1 cellular context compared by ENCODE assay signal in the genomic region with DNA sequence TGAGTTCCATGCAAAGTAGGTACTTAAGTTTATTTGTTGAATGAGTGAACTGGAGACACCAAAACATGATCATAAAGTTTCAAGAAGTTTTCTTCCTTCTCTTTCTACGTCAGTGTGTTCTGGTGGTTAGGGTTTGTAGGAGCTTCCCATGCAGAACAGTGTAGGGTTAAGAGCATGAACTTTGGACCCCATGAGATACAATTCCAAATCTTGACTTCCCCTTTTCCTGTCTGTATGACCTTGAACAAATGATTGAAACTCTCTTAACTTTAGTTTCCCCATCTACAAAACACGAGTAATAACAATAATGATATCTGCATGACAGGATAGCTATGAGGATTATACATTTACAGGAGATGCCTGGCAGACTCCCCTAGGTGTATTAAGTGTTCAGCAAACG.
TF ChIP-seq lines count a peak whose summit lies in the region.

No MANE protein-coding gene starts in this region.

TF ChIP-seq in GM12878, 131 proteins besides CTCF, POLR2A, EP300 and RAD21 (continued from another document and continues in another):
- TF ChIP-seq, protein P1, sequence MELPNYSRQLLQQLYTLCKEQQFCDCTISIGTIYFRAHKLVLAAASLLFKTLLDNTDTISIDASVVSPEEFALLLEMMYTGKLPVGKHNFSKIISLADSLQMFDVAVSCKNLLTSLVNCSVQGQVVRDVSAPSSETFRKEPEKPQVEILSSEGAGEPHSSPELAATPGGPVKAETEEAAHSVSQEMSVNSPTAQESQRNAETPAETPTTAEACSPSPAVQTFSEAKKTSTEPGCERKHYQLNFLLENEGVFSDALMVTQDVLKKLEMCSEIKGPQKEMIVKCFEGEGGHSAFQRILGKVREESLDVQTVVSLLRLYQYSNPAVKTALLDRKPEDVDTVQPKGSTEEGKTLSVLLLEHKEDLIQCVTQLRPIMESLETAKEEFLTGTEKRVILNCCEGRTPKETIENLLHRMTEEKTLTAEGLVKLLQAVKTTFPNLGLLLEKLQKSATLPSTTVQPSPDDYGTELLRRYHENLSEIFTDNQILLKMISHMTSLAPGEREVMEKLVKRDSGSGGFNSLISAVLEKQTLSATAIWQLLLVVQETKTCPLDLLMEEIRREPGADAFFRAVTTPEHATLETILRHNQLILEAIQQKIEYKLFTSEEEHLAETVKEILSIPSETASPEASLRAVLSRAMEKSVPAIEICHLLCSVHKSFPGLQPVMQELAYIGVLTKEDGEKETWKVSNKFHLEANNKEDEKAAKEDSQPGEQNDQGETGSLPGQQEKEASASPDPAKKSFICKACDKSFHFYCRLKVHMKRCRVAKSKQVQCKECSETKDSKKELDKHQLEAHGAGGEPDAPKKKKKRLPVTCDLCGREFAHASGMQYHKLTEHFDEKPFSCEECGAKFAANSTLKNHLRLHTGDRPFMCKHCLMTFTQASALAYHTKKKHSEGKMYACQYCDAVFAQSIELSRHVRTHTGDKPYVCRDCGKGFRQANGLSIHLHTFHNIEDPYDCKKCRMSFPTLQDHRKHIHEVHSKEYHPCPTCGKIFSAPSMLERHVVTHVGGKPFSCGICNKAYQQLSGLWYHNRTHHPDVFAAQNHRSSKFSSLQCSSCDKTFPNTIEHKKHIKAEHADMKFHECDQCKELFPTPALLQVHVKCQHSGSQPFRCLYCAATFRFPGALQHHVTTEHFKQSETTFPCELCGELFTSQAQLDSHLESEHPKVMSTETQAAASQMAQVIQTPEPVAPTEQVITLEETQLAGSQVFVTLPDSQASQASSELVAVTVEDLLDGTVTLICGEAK (IDR thresholded peaks at IDR 0.05; ENCODE audit: borderline replicate concordance), result peak; percentile 29; the same call in 1 of the 2 replicates
- TF ChIP-seq, protein P2, sequence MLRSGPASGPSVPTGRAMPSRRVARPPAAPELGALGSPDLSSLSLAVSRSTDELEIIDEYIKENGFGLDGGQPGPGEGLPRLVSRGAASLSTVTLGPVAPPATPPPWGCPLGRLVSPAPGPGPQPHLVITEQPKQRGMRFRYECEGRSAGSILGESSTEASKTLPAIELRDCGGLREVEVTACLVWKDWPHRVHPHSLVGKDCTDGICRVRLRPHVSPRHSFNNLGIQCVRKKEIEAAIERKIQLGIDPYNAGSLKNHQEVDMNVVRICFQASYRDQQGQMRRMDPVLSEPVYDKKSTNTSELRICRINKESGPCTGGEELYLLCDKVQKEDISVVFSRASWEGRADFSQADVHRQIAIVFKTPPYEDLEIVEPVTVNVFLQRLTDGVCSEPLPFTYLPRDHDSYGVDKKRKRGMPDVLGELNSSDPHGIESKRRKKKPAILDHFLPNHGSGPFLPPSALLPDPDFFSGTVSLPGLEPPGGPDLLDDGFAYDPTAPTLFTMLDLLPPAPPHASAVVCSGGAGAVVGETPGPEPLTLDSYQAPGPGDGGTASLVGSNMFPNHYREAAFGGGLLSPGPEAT (IDR thresholded peaks at IDR 0.05; ENCODE audit: low read depth), result peak; percentile 84
- TF ChIP-seq CHD4 (IDR thresholded peaks at IDR 0.05) (no peak), BCL11A (IDR thresholded peaks at IDR 0.05; ENCODE audit: low read depth, low read length) (0 out of 2 replicates have a peak, but pooled peaks have one; percentile 16), SREBF2 (IDR thresholded peaks at IDR 0.05; ENCODE audit: low read length) (no peak), BMI1 (IDR thresholded peaks at IDR 0.05; ENCODE audit: borderline replicate concordance) (peak; percentile 54; the same call in 1 of the 2 replicates), NFXL1 (IDR thresholded peaks at IDR 0.05; ENCODE audit: borderline replicate concordance) (no peak), NR2F1 (conservative IDR thresholded peaks at IDR 0.05) (peak; percentile 82), HCFC1 (IDR thresholded peaks at IDR 0.05; ENCODE audit: low read length) (no peak), FOXM1 (IDR thresholded peaks at IDR 0.05; ENCODE audit: low read depth, low read length) (no peak), TBL1XR1 (IDR thresholded peaks at IDR 0.05; ENCODE audit: low read depth, low read length) (no peak), HDAC6 (IDR thresholded peaks at IDR 0.05; ENCODE audit: unreplicated experiment) (no peak), ZNF217 (IDR thresholded peaks at IDR 0.05) (peak; percentile 46; the same call in 1 of the 2 replicates), SMC3 (IDR thresholded peaks at IDR 0.05; ENCODE audit: borderline replicate concordance, low read length) (no peak), ZNF24 (IDR thresholded peaks at IDR 0.05) (peak; percentile 93), NFIC (IDR thresholded peaks at IDR 0.05; ENCODE audit: low read depth, low read length) (no peak), WRNIP1 (IDR thresholded peaks at IDR 0.05; ENCODE audit: borderline replicate concordance, low read depth, low read length) (no peak), SIX5 (IDR thresholded peaks at IDR 0.05; ENCODE audit: low read depth, low read length, severe bottlenecking) (no peak), HDAC2 (IDR thresholded peaks at IDR 0.05) (no peak), CHD2 (IDR thresholded peaks at IDR 0.05; ENCODE audit: borderline replicate concordance, low read depth, low read length) (no peak), SMARCA5 (IDR thresholded peaks at IDR 0.05) (no peak), BACH1 (IDR thresholded peaks at IDR 0.05; ENCODE audit: borderline replicate concordance) (no peak), MEF2B (IDR thresholded peaks at IDR 0.05; ENCODE audit: partially characterized antibody, poor library complexity, severe bottlenecking) (no peak), IKZF1 (conservative IDR thresholded peaks at IDR 0.05) (peak; percentile 91), ESRRA (IDR thresholded peaks at IDR 0.05; ENCODE audit: low read length) (peak; percentile 97), EED (IDR thresholded peaks at IDR 0.05; ENCODE audit: low read depth) (0 out of 2 replicates have a peak, but pooled peaks have one; percentile 37), SPI1 (IDR thresholded peaks at IDR 0.05; ENCODE audit: borderline replicate concordance, insufficient read depth, low read depth, low read length) (peak; percentile 80), MXI1 (IDR thresholded peaks at IDR 0.05; ENCODE audit: low read depth, low read length) (no peak), BHLHE40 (IDR thresholded peaks at IDR 0.05; ENCODE audit: borderline replicate concordance in 1 of 2, low read depth in 2 of 2, low read length in 1 of 2) (peak; percentile 26 to 60; a peak in 2 of 4 replicates)
- TF ChIP-seq, protein P3, sequence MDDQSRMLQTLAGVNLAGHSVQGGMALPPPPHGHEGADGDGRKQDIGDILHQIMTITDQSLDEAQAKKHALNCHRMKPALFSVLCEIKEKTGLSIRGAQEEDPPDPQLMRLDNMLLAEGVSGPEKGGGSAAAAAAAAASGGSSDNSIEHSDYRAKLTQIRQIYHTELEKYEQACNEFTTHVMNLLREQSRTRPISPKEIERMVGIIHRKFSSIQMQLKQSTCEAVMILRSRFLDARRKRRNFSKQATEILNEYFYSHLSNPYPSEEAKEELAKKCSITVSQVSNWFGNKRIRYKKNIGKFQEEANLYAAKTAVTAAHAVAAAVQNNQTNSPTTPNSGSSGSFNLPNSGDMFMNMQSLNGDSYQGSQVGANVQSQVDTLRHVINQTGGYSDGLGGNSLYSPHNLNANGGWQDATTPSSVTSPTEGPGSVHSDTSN (IDR thresholded peaks at IDR 0.05; ENCODE audit: insufficient replicate concordance, low read depth, low read length), result no peak
- TF ChIP-seq, protein P4, sequence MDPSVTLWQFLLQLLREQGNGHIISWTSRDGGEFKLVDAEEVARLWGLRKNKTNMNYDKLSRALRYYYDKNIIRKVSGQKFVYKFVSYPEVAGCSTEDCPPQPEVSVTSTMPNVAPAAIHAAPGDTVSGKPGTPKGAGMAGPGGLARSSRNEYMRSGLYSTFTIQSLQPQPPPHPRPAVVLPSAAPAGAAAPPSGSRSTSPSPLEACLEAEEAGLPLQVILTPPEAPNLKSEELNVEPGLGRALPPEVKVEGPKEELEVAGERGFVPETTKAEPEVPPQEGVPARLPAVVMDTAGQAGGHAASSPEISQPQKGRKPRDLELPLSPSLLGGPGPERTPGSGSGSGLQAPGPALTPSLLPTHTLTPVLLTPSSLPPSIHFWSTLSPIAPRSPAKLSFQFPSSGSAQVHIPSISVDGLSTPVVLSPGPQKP (IDR thresholded peaks at IDR 0.05; ENCODE audit: low read depth, low read length), result no peak
- TF ChIP-seq, protein P5, sequence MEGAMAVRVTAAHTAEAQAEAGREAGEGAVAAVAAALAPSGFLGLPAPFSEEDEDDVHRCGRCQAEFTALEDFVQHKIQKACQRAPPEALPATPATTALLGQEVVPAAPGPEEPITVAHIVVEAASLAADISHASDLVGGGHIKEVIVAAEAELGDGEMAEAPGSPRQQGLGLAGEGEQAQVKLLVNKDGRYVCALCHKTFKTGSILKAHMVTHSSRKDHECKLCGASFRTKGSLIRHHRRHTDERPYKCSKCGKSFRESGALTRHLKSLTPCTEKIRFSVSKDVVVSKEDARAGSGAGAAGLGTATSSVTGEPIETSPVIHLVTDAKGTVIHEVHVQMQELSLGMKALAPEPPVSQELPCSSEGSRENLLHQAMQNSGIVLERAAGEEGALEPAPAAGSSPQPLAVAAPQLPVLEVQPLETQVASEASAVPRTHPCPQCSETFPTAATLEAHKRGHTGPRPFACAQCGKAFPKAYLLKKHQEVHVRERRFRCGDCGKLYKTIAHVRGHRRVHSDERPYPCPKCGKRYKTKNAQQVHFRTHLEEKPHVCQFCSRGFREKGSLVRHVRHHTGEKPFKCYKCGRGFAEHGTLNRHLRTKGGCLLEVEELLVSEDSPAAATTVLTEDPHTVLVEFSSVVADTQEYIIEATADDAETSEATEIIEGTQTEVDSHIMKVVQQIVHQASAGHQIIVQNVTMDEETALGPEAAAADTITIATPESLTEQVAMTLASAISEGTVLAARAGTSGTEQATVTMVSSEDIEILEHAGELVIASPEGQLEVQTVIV (IDR thresholded peaks at IDR 0.05; ENCODE audit: borderline replicate concordance, partially characterized antibody), result no peak
- TF ChIP-seq, protein P6, sequence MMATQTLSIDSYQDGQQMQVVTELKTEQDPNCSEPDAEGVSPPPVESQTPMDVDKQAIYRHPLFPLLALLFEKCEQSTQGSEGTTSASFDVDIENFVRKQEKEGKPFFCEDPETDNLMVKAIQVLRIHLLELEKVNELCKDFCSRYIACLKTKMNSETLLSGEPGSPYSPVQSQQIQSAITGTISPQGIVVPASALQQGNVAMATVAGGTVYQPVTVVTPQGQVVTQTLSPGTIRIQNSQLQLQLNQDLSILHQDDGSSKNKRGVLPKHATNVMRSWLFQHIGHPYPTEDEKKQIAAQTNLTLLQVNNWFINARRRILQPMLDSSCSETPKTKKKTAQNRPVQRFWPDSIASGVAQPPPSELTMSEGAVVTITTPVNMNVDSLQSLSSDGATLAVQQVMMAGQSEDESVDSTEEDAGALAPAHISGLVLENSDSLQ (IDR thresholded peaks at IDR 0.05), result peak; percentile 30
- TF ChIP-seq, protein P7, sequence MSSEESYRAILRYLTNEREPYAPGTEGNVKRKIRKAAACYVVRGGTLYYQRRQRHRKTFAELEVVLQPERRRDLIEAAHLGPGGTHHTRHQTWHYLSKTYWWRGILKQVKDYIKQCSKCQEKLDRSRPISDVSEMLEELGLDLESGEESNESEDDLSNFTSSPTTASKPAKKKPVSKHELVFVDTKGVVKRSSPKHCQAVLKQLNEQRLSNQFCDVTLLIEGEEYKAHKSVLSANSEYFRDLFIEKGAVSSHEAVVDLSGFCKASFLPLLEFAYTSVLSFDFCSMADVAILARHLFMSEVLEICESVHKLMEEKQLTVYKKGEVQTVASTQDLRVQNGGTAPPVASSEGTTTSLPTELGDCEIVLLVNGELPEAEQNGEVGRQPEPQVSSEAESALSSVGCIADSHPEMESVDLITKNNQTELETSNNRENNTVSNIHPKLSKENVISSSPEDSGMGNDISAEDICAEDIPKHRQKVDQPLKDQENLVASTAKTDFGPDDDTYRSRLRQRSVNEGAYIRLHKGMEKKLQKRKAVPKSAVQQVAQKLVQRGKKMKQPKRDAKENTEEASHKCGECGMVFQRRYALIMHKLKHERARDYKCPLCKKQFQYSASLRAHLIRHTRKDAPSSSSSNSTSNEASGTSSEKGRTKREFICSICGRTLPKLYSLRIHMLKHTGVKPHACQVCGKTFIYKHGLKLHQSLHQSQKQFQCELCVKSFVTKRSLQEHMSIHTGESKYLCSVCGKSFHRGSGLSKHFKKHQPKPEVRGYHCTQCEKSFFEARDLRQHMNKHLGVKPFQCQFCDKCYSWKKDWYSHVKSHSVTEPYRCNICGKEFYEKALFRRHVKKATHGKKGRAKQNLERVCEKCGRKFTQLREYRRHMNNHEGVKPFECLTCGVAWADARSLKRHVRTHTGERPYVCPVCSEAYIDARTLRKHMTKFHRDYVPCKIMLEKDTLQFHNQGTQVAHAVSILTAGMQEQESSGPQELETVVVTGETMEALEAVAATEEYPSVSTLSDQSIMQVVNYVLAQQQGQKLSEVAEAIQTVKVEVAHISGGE (CRISPR knock-in tag; IDR thresholded peaks at IDR 0.05), result no peak
- TF ChIP-seq, protein P8, sequence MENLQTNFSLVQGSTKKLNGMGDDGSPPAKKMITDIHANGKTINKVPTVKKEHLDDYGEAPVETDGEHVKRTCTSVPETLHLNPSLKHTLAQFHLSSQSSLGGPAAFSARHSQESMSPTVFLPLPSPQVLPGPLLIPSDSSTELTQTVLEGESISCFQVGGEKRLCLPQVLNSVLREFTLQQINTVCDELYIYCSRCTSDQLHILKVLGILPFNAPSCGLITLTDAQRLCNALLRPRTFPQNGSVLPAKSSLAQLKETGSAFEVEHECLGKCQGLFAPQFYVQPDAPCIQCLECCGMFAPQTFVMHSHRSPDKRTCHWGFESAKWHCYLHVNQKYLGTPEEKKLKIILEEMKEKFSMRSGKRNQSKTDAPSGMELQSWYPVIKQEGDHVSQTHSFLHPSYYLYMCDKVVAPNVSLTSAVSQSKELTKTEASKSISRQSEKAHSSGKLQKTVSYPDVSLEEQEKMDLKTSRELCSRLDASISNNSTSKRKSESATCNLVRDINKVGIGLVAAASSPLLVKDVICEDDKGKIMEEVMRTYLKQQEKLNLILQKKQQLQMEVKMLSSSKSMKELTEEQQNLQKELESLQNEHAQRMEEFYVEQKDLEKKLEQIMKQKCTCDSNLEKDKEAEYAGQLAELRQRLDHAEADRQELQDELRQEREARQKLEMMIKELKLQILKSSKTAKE (IDR thresholded peaks at IDR 0.05; ENCODE audit: low read depth, poor library complexity, severe bottlenecking), result peak; percentile 50
- TF ChIP-seq, protein P9, sequence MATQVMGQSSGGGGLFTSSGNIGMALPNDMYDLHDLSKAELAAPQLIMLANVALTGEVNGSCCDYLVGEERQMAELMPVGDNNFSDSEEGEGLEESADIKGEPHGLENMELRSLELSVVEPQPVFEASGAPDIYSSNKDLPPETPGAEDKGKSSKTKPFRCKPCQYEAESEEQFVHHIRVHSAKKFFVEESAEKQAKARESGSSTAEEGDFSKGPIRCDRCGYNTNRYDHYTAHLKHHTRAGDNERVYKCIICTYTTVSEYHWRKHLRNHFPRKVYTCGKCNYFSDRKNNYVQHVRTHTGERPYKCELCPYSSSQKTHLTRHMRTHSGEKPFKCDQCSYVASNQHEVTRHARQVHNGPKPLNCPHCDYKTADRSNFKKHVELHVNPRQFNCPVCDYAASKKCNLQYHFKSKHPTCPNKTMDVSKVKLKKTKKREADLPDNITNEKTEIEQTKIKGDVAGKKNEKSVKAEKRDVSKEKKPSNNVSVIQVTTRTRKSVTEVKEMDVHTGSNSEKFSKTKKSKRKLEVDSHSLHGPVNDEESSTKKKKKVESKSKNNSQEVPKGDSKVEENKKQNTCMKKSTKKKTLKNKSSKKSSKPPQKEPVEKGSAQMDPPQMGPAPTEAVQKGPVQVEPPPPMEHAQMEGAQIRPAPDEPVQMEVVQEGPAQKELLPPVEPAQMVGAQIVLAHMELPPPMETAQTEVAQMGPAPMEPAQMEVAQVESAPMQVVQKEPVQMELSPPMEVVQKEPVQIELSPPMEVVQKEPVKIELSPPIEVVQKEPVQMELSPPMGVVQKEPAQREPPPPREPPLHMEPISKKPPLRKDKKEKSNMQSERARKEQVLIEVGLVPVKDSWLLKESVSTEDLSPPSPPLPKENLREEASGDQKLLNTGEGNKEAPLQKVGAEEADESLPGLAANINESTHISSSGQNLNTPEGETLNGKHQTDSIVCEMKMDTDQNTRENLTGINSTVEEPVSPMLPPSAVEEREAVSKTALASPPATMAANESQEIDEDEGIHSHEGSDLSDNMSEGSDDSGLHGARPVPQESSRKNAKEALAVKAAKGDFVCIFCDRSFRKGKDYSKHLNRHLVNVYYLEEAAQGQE (IDR thresholded peaks at IDR 0.05; ENCODE audit: low read depth, low read length), result no peak
